ENCODE assay signal across 8 cellular contexts in the genomic region with DNA sequence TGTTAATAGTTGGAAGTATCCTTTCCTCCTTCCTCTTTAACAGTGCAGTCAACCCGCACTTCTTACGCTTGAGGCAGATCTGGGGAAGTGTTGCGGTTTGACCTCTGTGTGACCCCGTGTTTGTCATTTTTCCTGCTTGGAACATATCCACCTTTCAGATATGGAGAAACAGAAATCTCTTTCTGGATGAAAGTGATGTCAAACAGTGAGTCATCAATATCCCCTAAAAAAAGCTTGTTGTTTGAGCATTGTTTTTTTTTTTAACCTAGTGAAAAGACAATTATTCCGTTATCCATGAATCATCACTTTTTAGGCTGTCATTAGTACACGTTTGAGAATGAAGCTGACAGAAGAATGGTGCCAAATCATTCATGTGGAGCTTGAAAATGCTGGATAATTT.
DNase-seq lines count a peak whose midpoint lies in the region; ATAC-seq and TF ChIP-seq lines count a peak whose summit lies in the region.

No MANE protein-coding gene starts in this region.

- H3K36me3 Mint-ChIP-seq in nephron progenitor cell (ENCODE audit: low read depth): no peaks in the 10 kb centered on the region

- WGBS in mammary epithelial cell (ENCODE audit: low coverage, missing lambda C conversion rate): 0% methylated on average over 5 of the region's 6 CpGs

- H3K27me3 Mint-ChIP-seq in nephron progenitor cell (ENCODE audit: low read depth, poor library complexity): no peaks in the 10 kb centered on the region

- H3K4me3 Mint-ChIP-seq in nephron progenitor cell: no peak overlapping the region

- CTCF ChIA-PET in mammary epithelial cell (lab: Charles Lee; ENCODE audit: low non-redundant PET): no interaction called here

- no peak overlapping the region for H2AFZ ChIP-seq in mammary epithelial cell (ENCODE audit: low read depth, low read length)

- H3K36me3 ChIP-seq in mammary epithelial cell (ENCODE audit: insufficient read depth, low read length): no peaks in the 10 kb centered on the region

- H3K27ac Mint-ChIP-seq in nephron progenitor cell: no peak overlapping the region

- H3K4me2 ChIP-seq in mammary epithelial cell (ENCODE audit: insufficient read depth, low read depth, low read length): peak overlapping the region; percentile 18

- H3K4me1 ChIP-seq in mammary epithelial cell (ENCODE audit: insufficient read depth, low read length): peaks cover 4% of the 10 kb centered on the region

- dilution Hi-C loops in mammary epithelial cell (cut with HindIII; ENCODE audit: low sequenced_read_pairs): no loop called here

- H3K79me2 ChIP-seq in mammary epithelial cell (ENCODE audit: insufficient read depth, low read length): no peaks in the 10 kb centered on the region

- intact Hi-C loops in mammary epithelial cell (cut with micrococcal nuclease): no loop called here

- no TSS peak for BruUV-seq in mammary epithelial cell (replicated peaks; lab: Mats Ljungman, UMichigan)

- H3K9me3 ChIP-seq in mammary epithelial cell (replicated peaks; ENCODE audit: insufficient read depth, low read length): no peaks in the 10 kb centered on the region

- H3K4me3 ChIP-seq in mammary epithelial cell (replicated peaks in 1 of 3; ENCODE audit: insufficient read depth in 1 of 3, low read depth in 2 of 3, low read length in 3 of 3): no peak overlapping the region

- H3K9me3 Mint-ChIP-seq in nephron progenitor cell: no peaks in the 10 kb centered on the region

- peaks cover 6% of the 10 kb centered on the region for H3K27me3 ChIP-seq in mammary epithelial cell (ENCODE audit: insufficient read depth, low read length)

- H3K9ac ChIP-seq in mammary epithelial cell (ENCODE audit: insufficient read depth, low read length): no peak overlapping the region

- TF ChIP-seq CTCF in mammary epithelial cell (conservative IDR thresholded peaks at IDR 0.05 in 1 of 2, IDR thresholded peaks at IDR 0.05 in 1 of 2; ENCODE audit: extremely low read depth in 1 of 2, insufficient read depth in 1 of 2, low read depth in 1 of 2, low read length in 2 of 2): no peak
- TF ChIP-seq CTCF in nephron progenitor cell (IDR thresholded peaks at IDR 0.05): no peak

- in situ Hi-C loops in mammary epithelial cell (cut with MboI; ENCODE audit: low sequenced_read_pairs in 2 of 2): no loop called here

- H3K4me1 Mint-ChIP-seq in nephron progenitor cell: peaks cover 5% of the 10 kb centered on the region

- no peak for ATAC-seq in HG03108 (IDR thresholded peaks at IDR 0.05; ENCODE audit: unreplicated experiment)

- peak; percentile 6 for DNase-seq in DMS53 treated with DMSO at 0.1 percent for 48 hours (lab: John Stamatoyannopoulos, UW; ENCODE audit: unreplicated experiment)
- DNase-seq in NCI-H2029 (lab: John Stamatoyannopoulos, UW): peak; percentile 9
- peak; percentile 75 for DNase-seq in mammary epithelial cell
- peak; percentile 68 for DNase-seq in midbrain (lab: John Stamatoyannopoulos, UW)
- DNase-seq in central memory CD4-positive, alpha-beta T cell: no peak
- DNase-seq in stimulated activated CD4-positive, alpha-beta T cell treated with anti-CD3 and anti-CD28 coated beads, Interleukin-12 subunit alpha, Interleukin-12 subunit beta, amount 100 ng/mL, for 4 hours: no peak
- DNase-seq in nephron progenitor cell: no peak

- H3K27ac ChIP-seq in mammary epithelial cell (ENCODE audit: insufficient read depth, low read depth, low read length): no peak overlapping the region

- H4K20me1 ChIP-seq in mammary epithelial cell (ENCODE audit: insufficient read depth, low read length): no peaks in the 10 kb centered on the region

Comparison
In these comparisons a context has a peak if more than half of its experiments do, and no peak if none do; other contexts are left out.
1. DNase-seq: peak in DMS53 treated with DMSO at 0.1 percent for 48 hours (single experiment), NCI-H2029 (single experiment), mammary epithelial cell (single experiment) and midbrain (single experiment); none in central memory CD4-positive, alpha-beta T cell (single experiment), stimulated activated CD4-positive, alpha-beta T cell treated with anti-CD3 and anti-CD28 coated beads, Interleukin-12 subunit alpha, Interleukin-12 subunit beta, amount 100 ng/mL, for 4 hours (single experiment) and nephron progenitor cell (single experiment).